Comparison of ENCODE assay signal across 9 cellular contexts in the genomic region with DNA sequence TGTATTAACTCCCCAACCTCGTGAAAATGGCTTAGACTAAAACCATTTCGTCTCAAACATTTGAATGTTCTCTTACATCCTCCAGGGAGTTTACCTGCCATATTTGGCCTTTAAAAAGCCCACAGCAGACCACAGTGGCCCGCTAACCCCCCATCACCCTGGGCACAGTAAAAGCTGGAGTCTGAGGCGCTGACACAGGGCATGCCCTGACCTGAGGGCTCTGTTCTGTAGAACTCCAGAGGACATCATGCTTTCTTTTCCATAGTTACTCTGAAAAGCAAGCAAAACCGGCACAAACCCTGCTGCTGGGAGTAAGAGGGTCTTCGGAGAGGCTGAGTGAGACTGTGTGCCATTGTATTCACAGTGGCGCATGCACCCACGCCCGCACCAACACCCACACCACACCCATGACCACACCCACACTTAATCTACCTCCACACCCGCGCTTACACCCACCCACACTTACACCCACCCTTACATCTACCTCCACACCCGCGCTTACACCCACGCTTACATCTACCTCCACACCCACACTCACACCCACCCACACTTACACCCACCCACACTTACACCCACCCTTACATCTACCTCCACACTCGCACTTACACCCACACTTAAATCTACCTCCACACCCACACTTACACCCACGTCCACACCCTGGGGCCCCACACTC. TPM values are rescaled to one million over a fixed set of nuclear protein-coding genes. Genes with fewer than 3 reads are reported as not detected.
DNase-seq lines count a peak whose midpoint lies in the region; TF ChIP-seq lines count a peak whose summit lies in the region.
"Had no signal": no experiment of that assay in that cellular context is flagged by ENCODE, and none has a peak within 500 bp of the region (broad histone marks: within the 10 kb centered on the region; RNA-seq: fewer than 3 reads in every experiment).

No MANE protein-coding gene starts in this region.

- H3K27ac ChIP-seq in RWPE1: peak overlapping the region; percentile 49
- H3K27ac ChIP-seq: neutrophil had no signal

- POLR2A ChIA-PET in RWPE1 (lab: Yijun Ruan, JAX; ENCODE audit: low non-redundant PET): no interaction called here

- CTCF ChIA-PET in RWPE1 (lab: Yijun Ruan, JAX): interaction anchor here (0.5 to 0.7 kb wide), 2 partner anchors 8 to 183 kb away, joined by 3 read pairs; no protein-coding TSS in a partner anchor

- no peaks in the 10 kb centered on the region for H3K36me3 ChIP-seq in BE2C
- H3K36me3 ChIP-seq: neutrophil had no signal

- H3K4me3 ChIP-seq in fibroblast of mammary gland (ENCODE audit: control insufficient read depth, low read depth, low read length) (no peak overlapping the region), BE2C (ENCODE audit: low read depth, low read length) (no peak overlapping the region)

- peak; percentile 11 for DNase-seq in NCI-H345 (lab: John Stamatoyannopoulos, UW)
- no peak for DNase-seq in NCI-H345 treated with DMSO at 0.1 percent for 48 hours (lab: John Stamatoyannopoulos, UW; ENCODE audit: unreplicated experiment)
- DNase-seq in RWPE1 (ENCODE audit: low spot score): no peak
- DNase-seq in fibroblast of mammary gland (ENCODE audit: low read depth): peak; percentile 26
- DNase-seq in pulmonary artery endothelial cell (ENCODE audit: low read depth, low spot score): peak; percentile 49
- no peak for DNase-seq in AG08396 (ENCODE audit: low spot score)
- no peak for DNase-seq in SW480 (ENCODE audit: low spot score)
- DNase-seq in BE2C: no peak

- no peaks in the 10 kb centered on the region for H3K4me1 ChIP-seq in BE2C

- no peaks in the 10 kb centered on the region for H3K27me3 ChIP-seq in BE2C
- H3K27me3 ChIP-seq: neutrophil had no signal

- no peaks in the 10 kb centered on the region for H3K9me3 ChIP-seq in BE2C
- H3K9me3 ChIP-seq: neutrophil had no signal

- TF ChIP-seq CTCF in RWPE1 (conservative IDR thresholded peaks at IDR 0.05; ENCODE audit: low read depth): no peak
- no peak for TF ChIP-seq CTCF in fibroblast of mammary gland (conservative IDR thresholded peaks at IDR 0.05; ENCODE audit: control insufficient read depth, insufficient read depth, low read depth, low read length)
- TF ChIP-seq CTCF in BE2C (IDR thresholded peaks at IDR 0.05; ENCODE audit: low read depth, low read length): no peak

RNA-seq across cellular contexts. Expression of a gene that starts 32.1 kb away (rescaled TPM):
- total RNA-seq in pulmonary artery endothelial cell: 9.2 and 9.3 TPM in 2 replicates
- polyA plus RNA-seq in BE2C (2012; ENCODE audit: insufficient read depth, insufficient read length, low read depth): 5.0 TPM

RNA-seq across cellular contexts. Expression of a gene that starts 32.9 kb away (rescaled TPM):
- 10.9 and 15.6 TPM in 2 replicates for total RNA-seq in pulmonary artery endothelial cell
- polyA plus RNA-seq in BE2C (2012; ENCODE audit: insufficient read depth, insufficient read length, low read depth): 52.5 TPM

RNA-seq across cellular contexts. Expression of a gene that starts 56.3 kb away (rescaled TPM):
- 12.5 and 15.1 TPM in 2 replicates for total RNA-seq in pulmonary artery endothelial cell
- polyA plus RNA-seq in BE2C (2012; ENCODE audit: insufficient read depth, insufficient read length, low read depth): 18.2 TPM

Comparison
In these comparisons a context has a peak if more than half of its experiments do, and no peak if none do; other contexts are left out.
1. DNase-seq: peak in NCI-H345 (single experiment), fibroblast of mammary gland (single experiment) and pulmonary artery endothelial cell (single experiment); none in NCI-H345 treated with DMSO at 0.1 percent for 48 hours (single experiment), RWPE1 (single experiment), AG08396 (single experiment), SW480 (single experiment) and BE2C (single experiment).